Comparison of ENCODE assay signal across 10 cellular contexts in the genomic region with DNA sequence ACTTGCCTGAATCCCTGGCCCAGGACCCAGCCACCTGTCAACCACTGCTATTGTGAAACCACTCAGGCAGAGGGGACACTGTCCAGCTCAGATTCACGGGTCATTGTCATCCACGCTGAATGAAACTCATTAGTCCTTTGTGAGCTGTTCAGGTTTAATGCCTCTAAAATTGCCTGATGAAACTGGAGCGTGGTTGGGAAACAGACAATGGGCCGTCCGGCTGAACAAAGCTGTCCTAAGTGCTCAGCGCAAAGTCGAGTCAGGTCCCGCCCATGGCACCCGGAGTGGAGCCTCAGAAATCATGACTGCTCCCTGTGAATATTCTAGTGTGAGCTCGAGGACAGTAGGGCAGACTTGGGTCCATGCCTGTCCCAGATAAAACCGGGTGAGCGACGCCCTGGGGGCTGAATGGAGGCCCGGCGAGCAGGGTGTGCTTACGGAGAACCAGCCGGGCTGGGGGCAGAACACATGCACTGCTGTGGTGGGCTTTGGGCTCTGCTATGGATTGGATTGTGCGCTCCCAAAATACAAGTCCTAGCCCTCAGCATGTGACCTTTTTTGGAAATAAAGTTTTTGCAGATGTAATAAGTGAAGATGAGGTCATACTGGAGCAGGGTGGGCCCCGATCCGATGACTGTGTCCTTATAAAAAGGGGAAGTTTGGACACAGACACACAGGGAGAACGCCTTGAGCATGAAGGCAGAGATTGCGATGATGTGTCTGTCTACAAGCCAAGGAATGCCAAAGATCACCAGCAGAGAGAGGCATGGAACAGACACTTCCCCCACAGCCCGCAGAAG. TPM values are rescaled to one million over a fixed set of nuclear protein-coding genes. Genes with fewer than 3 reads are reported as not detected.
A peak's percentile ranks its signal among the peaks of the same experiment; 100 is the strongest.
DNase-seq lines count a peak whose midpoint lies in the region; ATAC-seq and TF ChIP-seq lines count a peak whose summit lies in the region.
"Had no signal": no experiment of that assay in that cellular context is flagged by ENCODE, and none has a peak within 500 bp of the region (broad histone marks: within the 10 kb centered on the region; RNA-seq: fewer than 3 reads in every experiment).

No MANE protein-coding gene starts in this region.

- H3K4me3 Mint-ChIP-seq in activated CD4-positive, alpha-beta T cell treated with anti-CD3 and anti-CD28 coated beads, Interleukin-2, amount 10 ng/mL, durations not matched to agents 7 days and 5 days, result no peak overlapping the region
- H3K4me3 Mint-ChIP-seq: T-helper 1 cell treated with Interleukin-12 subunit alpha and Interleukin-12 subunit beta and Interleukin-4 antibody, amounts not matched to agents 30 μg/mL and 1 μg/mL, for 36 hours had no signal

- no peaks in the 10 kb centered on the region for H3K9me3 ChIP-seq in Panc1 (ENCODE audit: control insufficient read depth, insufficient read depth, low read depth, low read length)
- no peaks in the 10 kb centered on the region for H3K9me3 ChIP-seq in vagina

- H3K36me3 ChIP-seq in Panc1 (ENCODE audit: control insufficient read depth, insufficient read depth, low read length), result no peaks in the 10 kb centered on the region
- H3K36me3 ChIP-seq in vagina, result no peaks in the 10 kb centered on the region

- in situ Hi-C loops in Panc1 (cut with HindIII; ENCODE audit: low pct_unique_long_range_greater_than_20kb, low sequenced_read_pairs), result no loop called here

- H3K27ac Mint-ChIP-seq in activated CD4-positive, alpha-beta T cell treated with anti-CD3 and anti-CD28 coated beads, Interleukin-2, amount 10 ng/mL, durations not matched to agents 7 days and 5 days, result no peak overlapping the region
- H3K27ac Mint-ChIP-seq: T-helper 1 cell treated with Interleukin-12 subunit alpha and Interleukin-12 subunit beta and Interleukin-4 antibody, amounts not matched to agents 30 μg/mL and 1 μg/mL, for 36 hours had no signal

- H3K27me3 ChIP-seq in Panc1 (ENCODE audit: control insufficient read depth, insufficient read depth, low read length) (no peaks in the 10 kb centered on the region), vagina (no peaks in the 10 kb centered on the region)

- no peaks in the 10 kb centered on the region for H3K4me1 Mint-ChIP-seq in activated CD4-positive, alpha-beta T cell treated with anti-CD3 and anti-CD28 coated beads, Interleukin-2, amount 10 ng/mL, durations not matched to agents 7 days and 5 days

- POLR2A ChIA-PET in Panc1 (lab: Charles Lee), result no interaction called here
- POLR2A ChIA-PET in activated CD4-positive, alpha-beta T cell treated with anti-CD3 and anti-CD28 coated beads, Interleukin-2, amount 10 ng/mL, durations not matched to agents 7 days and 5 days (lab: Charles Lee), result no interaction called here

- intact Hi-C loops in Panc1 (cut with micrococcal nuclease; ENCODE audit: unreplicated experiment), result no loop called here
- intact Hi-C loops in left cardiac atrium (cut with DNase I), result no loop called here
- intact Hi-C loops in vagina (cut with DNase I), result no loop called here

- H3K27ac ChIP-seq in Panc1 (ENCODE audit: low read length) (no peak overlapping the region), vagina (peak overlapping the region; percentile 87)
- H3K27ac ChIP-seq: 22Rv1 had no signal

- H3K27me3 Mint-ChIP-seq in activated CD4-positive, alpha-beta T cell treated with anti-CD3 and anti-CD28 coated beads, Interleukin-2, amount 10 ng/mL, durations not matched to agents 7 days and 5 days, result peaks cover 11% of the 10 kb centered on the region

- H3K4me3 ChIP-seq in Panc1 (ENCODE audit: low read depth in 2 of 2, low read length in 2 of 2) (no peak overlapping the region), vagina (no peak overlapping the region)

- no peaks in the 10 kb centered on the region for H3K36me3 Mint-ChIP-seq in activated CD4-positive, alpha-beta T cell treated with anti-CD3 and anti-CD28 coated beads, Interleukin-2, amount 10 ng/mL, durations not matched to agents 7 days and 5 days (ENCODE audit: low read depth)

- DNase-seq in NCI-H1417 (lab: John Stamatoyannopoulos, UW), result peak in 2 of 3 experiments; percentile 35 to 63
- DNase-seq in NCI-H1417 treated with DMSO at 0.1 percent for 48 hours (lab: John Stamatoyannopoulos, UW), result no peak
- no peak for DNase-seq in Panc1 (ENCODE audit: low read depth, low spot score)
- peak; percentile 55 for DNase-seq in left cardiac atrium
- peak in 1 of 2 donors; percentile 89 for DNase-seq in vagina (ENCODE audit: extremely low spot score in 2 of 2)
- DNase-seq in activated CD4-positive, alpha-beta T cell treated with anti-CD3 and anti-CD28 coated beads, Interleukin-2, amount 10 ng/mL, durations not matched to agents 7 days and 5 days, result no peak
- DNase-seq in DMS53 (lab: John Stamatoyannopoulos, UW), result no peak

- CTCF ChIA-PET in Panc1 (lab: Charles Lee), result no interaction called here
- CTCF ChIA-PET in activated CD4-positive, alpha-beta T cell treated with anti-CD3 and anti-CD28 coated beads, Interleukin-2, amount 10 ng/mL, durations not matched to agents 7 days and 5 days (lab: Charles Lee), result interaction anchor here (0.5 to 0.9 kb wide), 2 partner anchors 28 to 164 kb away, joined by 3 to 4 read pairs; no protein-coding TSS in a partner anchor

- peak; percentile 32; the same call in 1 of the 2 replicates for ATAC-seq in Panc1
- ATAC-seq in left cardiac atrium, result peak; percentile 80 to 89
- no peak for ATAC-seq in GM21717 (IDR thresholded peaks at IDR 0.05; ENCODE audit: unreplicated experiment)

- no peak for TF ChIP-seq POLR2A in vagina (IDR thresholded peaks at IDR 0.05)

- H3K9me3 Mint-ChIP-seq in activated CD4-positive, alpha-beta T cell treated with anti-CD3 and anti-CD28 coated beads, Interleukin-2, amount 10 ng/mL, durations not matched to agents 7 days and 5 days, result no peaks in the 10 kb centered on the region
- H3K9me3 Mint-ChIP-seq: T-helper 1 cell treated with Interleukin-12 subunit alpha and Interleukin-12 subunit beta and Interleukin-4 antibody, amounts not matched to agents 30 μg/mL and 1 μg/mL, for 36 hours had no signal

- no TSS peak for BruUV-seq in Panc1 (replicated peaks; lab: Mats Ljungman, UMichigan)

- TF ChIP-seq CTCF in Panc1 (IDR thresholded peaks at IDR 0.05) (no peak), vagina (IDR thresholded peaks at IDR 0.05) (no peak)

- H3K4me1 ChIP-seq in Panc1 (ENCODE audit: control insufficient read depth, insufficient read depth, low read length) (no peaks in the 10 kb centered on the region; the same call in 1 of the 2 replicates), vagina (peaks cover 14% of the 10 kb centered on the region)

RNA-seq across cellular contexts. Expression of a gene that starts 12.9 kb away (rescaled TPM):
- total RNA-seq in Panc1 (2021; ENCODE audit: unreplicated experiment) (49.7 TPM), left cardiac atrium (10 to 100 TPM; 18.1 to 34.9 TPM), vagina (66.3 TPM)
- polyA plus RNA-seq in Panc1 (2012; ENCODE audit: insufficient read length), result 32.8 TPM
- 10 to 100 TPM; 44.7 to 46.8 TPM for total RNA-seq in activated CD4-positive, alpha-beta T cell treated with anti-CD3 and anti-CD28 coated beads, Interleukin-2, amount 10 ng/mL, durations not matched to agents 7 days and 5 days

Comparison
In these comparisons a context has a peak if more than half of its experiments do, and no peak if none do; other contexts are left out.
1. DNase-seq: peak in NCI-H1417 (2 of 3) and left cardiac atrium (single experiment); none in NCI-H1417 treated with DMSO at 0.1 percent for 48 hours (single experiment), Panc1 (single experiment), activated CD4-positive, alpha-beta T cell treated with anti-CD3 and anti-CD28 coated beads, Interleukin-2, amount 10 ng/mL, durations not matched to agents 7 days and 5 days (single experiment) and DMS53 (single experiment).